Comparison of ENCODE assay signal across 9 cellular contexts in the genomic region with DNA sequence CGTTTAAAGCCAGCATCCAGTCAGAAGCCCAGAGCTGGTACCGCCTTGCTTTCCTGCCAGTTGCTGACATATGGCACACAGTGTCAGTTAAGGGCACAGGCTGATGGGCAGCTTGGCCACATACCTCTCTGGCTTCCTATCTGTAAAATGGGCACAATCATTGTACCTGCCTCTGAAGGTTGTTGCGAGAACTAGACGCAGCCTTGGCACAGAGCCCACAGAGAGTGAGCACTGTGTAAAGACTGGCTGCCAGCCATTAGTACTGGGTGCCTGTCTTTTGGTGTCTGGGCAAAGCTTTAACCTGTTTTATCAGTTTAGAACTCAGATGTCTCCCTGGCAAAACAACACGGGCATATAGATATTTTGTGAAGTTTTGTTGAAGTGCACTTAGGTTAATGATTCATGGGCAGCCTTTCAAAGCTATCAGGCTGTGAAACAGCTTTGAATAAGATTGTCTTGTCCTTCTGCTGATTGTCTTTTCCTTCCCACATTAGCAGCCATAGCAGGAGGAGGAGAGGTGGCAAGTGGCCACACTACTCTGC.
A peak's percentile ranks its signal among the peaks of the same experiment; 100 is the strongest.
DNase-seq lines count a peak whose midpoint lies in the region; TF ChIP-seq lines count a peak whose summit lies in the region.
"Had no signal": no experiment of that assay in that cellular context is flagged by ENCODE, and none has a peak within 500 bp of the region (broad histone marks: within the 10 kb centered on the region; RNA-seq: fewer than 3 reads in every experiment).

No MANE protein-coding gene starts in this region.

- H3K4me1 ChIP-seq in trophoblast cell (ENCODE audit: control insufficient read depth in 1 of 2, insufficient read depth in 2 of 2, low read length in 2 of 2): peaks cover 19 to 20% of the 10 kb centered on the region in 2 experiments

- no peak overlapping the region for H4K8ac ChIP-seq in trophoblast cell (ENCODE audit: low read depth, low read length)

- H3K79me2 ChIP-seq in trophoblast cell (ENCODE audit: control insufficient read depth, insufficient read depth, low read length, poor library complexity): no peaks in the 10 kb centered on the region

- no peak overlapping the region for H3K27ac ChIP-seq in trophoblast cell (ENCODE audit: low read depth, low read length)

- no peak overlapping the region for H4K91ac ChIP-seq in trophoblast cell (ENCODE audit: low read depth, low read length)

- no peak overlapping the region for H3K4me3 ChIP-seq in epithelial cell of esophagus (ENCODE audit: low read length)
- no peak overlapping the region for H3K4me3 ChIP-seq in trophoblast cell (ENCODE audit: low read depth, low read length)
- H3K4me3 ChIP-seq: GM23338 had no signal

- H3K23ac ChIP-seq in trophoblast cell (ENCODE audit: low read length): no peak overlapping the region

- DNase-seq in ELR (ENCODE audit: low read depth): peak; percentile 50
- DNase-seq in NCI-H345 treated with DMSO at 0.1 percent for 48 hours (lab: John Stamatoyannopoulos, UW; ENCODE audit: unreplicated experiment): peak; percentile 40
- DNase-seq in epithelial cell of esophagus (ENCODE audit: low read depth): peak; percentile 69
- DNase-seq in trophoblast cell: no peak
- DNase-seq in epidermal melanocyte (ENCODE audit: insufficient read length, low spot score): no peak
- no peak for DNase-seq in mesenteric fat pad (ENCODE audit: low spot score)
- DNase-seq in NCI-H1436 treated with DMSO at 0.1 percent for 48 hours (lab: John Stamatoyannopoulos, UW): no peak
- DNase-seq in NOMO-1 (lab: John Stamatoyannopoulos, UW; ENCODE audit: unreplicated experiment in 2 of 2): no peak

- no peak overlapping the region for H3K9ac ChIP-seq in trophoblast cell (ENCODE audit: low read length)

- H2AK5ac ChIP-seq in trophoblast cell (ENCODE audit: low read length): no peak overlapping the region

- no peak overlapping the region for H3K4me2 ChIP-seq in trophoblast cell (ENCODE audit: low read length)
- H3K4me2 ChIP-seq: GM23338 had no signal

- WGBS in trophoblast cell (ENCODE audit: extremely low coverage, insufficient coverage, insufficient read length): no CpG with 5 or more reads among the region's 5 CpGs

- H2BK12ac ChIP-seq in trophoblast cell (ENCODE audit: low read length): no peak overlapping the region

- H3K4ac ChIP-seq in trophoblast cell (ENCODE audit: low read depth, low read length): no peak overlapping the region

- no peaks in the 10 kb centered on the region for H3K27me3 ChIP-seq in trophoblast cell (ENCODE audit: insufficient read depth, low read length)

- no peak overlapping the region for H2BK5ac ChIP-seq in trophoblast cell (ENCODE audit: low read depth, low read length, poor library complexity)

- no peak overlapping the region for H2AFZ ChIP-seq in trophoblast cell (ENCODE audit: insufficient read depth, low read length, poor library complexity)
- H2AFZ ChIP-seq: GM23338 had no signal

- no peak overlapping the region for H2BK120ac ChIP-seq in trophoblast cell (ENCODE audit: insufficient read depth, low read length, poor library complexity)

- peaks cover 2% of the 10 kb centered on the region for H3K79me1 ChIP-seq in trophoblast cell (ENCODE audit: low read length)

- H3K9me3 ChIP-seq in trophoblast cell (ENCODE audit: insufficient read depth, low read depth, low read length): no peaks in the 10 kb centered on the region

- no peak for TF ChIP-seq CTCF in epithelial cell of esophagus (IDR thresholded peaks at IDR 0.05; ENCODE audit: insufficient read depth, low read depth, low read length, missing control alignments)

- H3K36me3 ChIP-seq in trophoblast cell (ENCODE audit: control insufficient read depth in 1 of 2, insufficient read depth in 2 of 2, low read length in 2 of 2): peaks cover 0 to 2% of the 10 kb centered on the region in 2 experiments

- peak overlapping the region; percentile 3 for H3K18ac ChIP-seq in trophoblast cell (ENCODE audit: low read length)

- H4K12ac ChIP-seq in trophoblast cell (ENCODE audit: low read depth, low read length): no peak overlapping the region

- no peak overlapping the region for H3K14ac ChIP-seq in trophoblast cell (ENCODE audit: low read length)

Comparison
In these comparisons a context has a peak if more than half of its experiments do, and no peak if none do; other contexts are left out.
1. DNase-seq: peak in ELR (single experiment), NCI-H345 treated with DMSO at 0.1 percent for 48 hours (single experiment) and epithelial cell of esophagus (single experiment); none in trophoblast cell (0 of 2), epidermal melanocyte (single experiment), mesenteric fat pad (single experiment), NCI-H1436 treated with DMSO at 0.1 percent for 48 hours (single experiment) and NOMO-1 (0 of 2).